Comparison of ENCODE assay signal across 20 cellular contexts in genomic region chr22:48099251-48099650, GRCh38.
DNase-seq lines count a peak whose midpoint lies in the region; TF ChIP-seq lines count a peak whose summit lies in the region.
"Had no signal": no experiment of that assay in that cellular context is flagged by ENCODE, and none has a peak within 500 bp of the region (broad histone marks: within the 10 kb centered on the region; RNA-seq: fewer than 3 reads in every experiment).

No MANE protein-coding gene starts in this region.

- H3K4me2 ChIP-seq in MM.1S (ENCODE audit: low read depth, low read length): peak overlapping the region; percentile 70

- TF ChIP-seq POLR2A in stomach (IDR thresholded peaks at IDR 0.05): no peak

- WGBS in endodermal cell (ENCODE audit: insufficient coverage in 1 of 2, insufficient read length in 1 of 2), 2 experiments: 90 to 96% methylated on average over 7 to 8 of the region's 8 CpGs
- WGBS in stomach, 5 donors: 71 to 94% (median 82%) methylated on average over 3 to 8 of the region's 8 CpGs

- peaks cover 16% of the 10 kb centered on the region for H3K27me3 Mint-ChIP-seq in activated CD4-positive, alpha-beta T cell treated with anti-CD3 and anti-CD28 coated beads, Interleukin-2, amount 10 ng/mL, durations not matched to agents 7 days and 5 days
- no peaks in the 10 kb centered on the region for H3K27me3 Mint-ChIP-seq in endodermal cell (ENCODE audit: insufficient read depth)

- H3K27ac ChIP-seq in MM.1S (ENCODE audit: low read length) (peak overlapping the region; percentile 99), endodermal cell (ENCODE audit: low read depth, low read length) (no peak overlapping the region), stomach (no peak overlapping the region)
- H3K27ac ChIP-seq: C4-2B, pancreas, transverse colon had no signal

- H3K4me1 ChIP-seq in MM.1S (ENCODE audit: low read length): peaks cover 68% of the 10 kb centered on the region
- H3K4me1 ChIP-seq in endodermal cell (ENCODE audit: control insufficient read depth, insufficient read depth, low read length): no peaks in the 10 kb centered on the region
- H3K4me1 ChIP-seq in stomach: peaks cover 0 to 4% (median 0%) of the 10 kb centered on the region in 4 donors
- H3K4me1 ChIP-seq: pancreas, transverse colon had no signal

- TF ChIP-seq CTCF in MM.1S (IDR thresholded peaks at IDR 0.05; ENCODE audit: low read length): no peak
- TF ChIP-seq CTCF in endodermal cell (conservative IDR thresholded peaks at IDR 0.05): no peak
- TF ChIP-seq CTCF in stomach (IDR thresholded peaks at IDR 0.05): no peak

- H3K9ac ChIP-seq in MM.1S (ENCODE audit: low read length) (peak overlapping the region; percentile 76), endodermal cell (ENCODE audit: extremely low read depth, low read length, poor library complexity, severe bottlenecking) (no peak overlapping the region)

- H3K9me3 ChIP-seq in MM.1S (replicated peaks; ENCODE audit: insufficient read depth, low read length): no peaks in the 10 kb centered on the region
- H3K9me3 ChIP-seq in endodermal cell (ENCODE audit: control insufficient read depth, low read length): no peaks in the 10 kb centered on the region
- no peaks in the 10 kb centered on the region for H3K9me3 ChIP-seq in stomach
- H3K9me3 ChIP-seq: pancreas, transverse colon had no signal

- H3K27ac Mint-ChIP-seq in activated CD4-positive, alpha-beta T cell treated with anti-CD3 and anti-CD28 coated beads, Interleukin-2, amount 10 ng/mL, durations not matched to agents 7 days and 5 days: peak overlapping the region; percentile 98
- no peak overlapping the region for H3K27ac Mint-ChIP-seq in endodermal cell

- no peak for DNase-seq in activated CD4-positive, alpha-beta T cell treated with anti-CD3 and anti-CD28 coated beads, Interleukin-2, amount 10 ng/mL, durations not matched to agents 7 days and 5 days
- DNase-seq in activated CD4-positive, alpha-beta T cell treated with anti-CD3 and anti-CD28 coated beads for 1 hour: no peak
- no peak for DNase-seq in MM.1S
- DNase-seq in endodermal cell: peak; percentile 36
- peak; percentile 20 for DNase-seq in stomach
- no peak for DNase-seq in H7
- no peak for DNase-seq in occipital lobe (lab: John Stamatoyannopoulos, UW)
- DNase-seq in NCI-H2196 (lab: John Stamatoyannopoulos, UW; ENCODE audit: unreplicated experiment): no peak
- DNase-seq: activated CD4-positive, alpha-beta T cell treated with anti-CD3 and anti-CD28 coated beads, Interleukin-2, amount 10 ng/mL, durations not matched to agents 24 days and 14 days; amniotic stem cell; central memory CD4-positive, alpha-beta T cell; DMS79; hypothalamus; KG1; NCI-H446 treated with DMSO at 0.1 percent for 48 hours; OCI-M1; pancreas; T-helper 9 cell; transverse colon had no signal

- H3F3A ChIP-seq in MM.1S (ENCODE audit: insufficient read depth, low read length): peaks cover 35% of the 10 kb centered on the region

- peaks cover 49% of the 10 kb centered on the region for H3K4me1 Mint-ChIP-seq in activated CD4-positive, alpha-beta T cell treated with anti-CD3 and anti-CD28 coated beads, Interleukin-2, amount 10 ng/mL, durations not matched to agents 7 days and 5 days
- H3K4me1 Mint-ChIP-seq in endodermal cell: no peaks in the 10 kb centered on the region

- no peak overlapping the region for H3K4me3 Mint-ChIP-seq in activated CD4-positive, alpha-beta T cell treated with anti-CD3 and anti-CD28 coated beads, Interleukin-2, amount 10 ng/mL, durations not matched to agents 7 days and 5 days
- H3K4me3 Mint-ChIP-seq in endodermal cell: no peak overlapping the region

- POLR2A ChIA-PET in activated CD4-positive, alpha-beta T cell treated with anti-CD3 and anti-CD28 coated beads, Interleukin-2, amount 10 ng/mL, durations not matched to agents 7 days and 5 days (lab: Charles Lee): interaction anchor here (0.6 kb wide), 1 partner anchor 1614 kb away, joined by 4 read pairs; no protein-coding TSS in a partner anchor

- no peak overlapping the region for H3K4me3 ChIP-seq in MM.1S (ENCODE audit: low read length)
- no peak overlapping the region for H3K4me3 ChIP-seq in endodermal cell (ENCODE audit: low read length)
- H3K4me3 ChIP-seq in stomach: no peak overlapping the region
- H3K4me3 ChIP-seq in H7 (ENCODE audit: insufficient read depth, low read depth, low read length): no peak overlapping the region
- H3K4me3 ChIP-seq: pancreas, transverse colon had no signal

- no peaks in the 10 kb centered on the region for H4K20me1 ChIP-seq in MM.1S (ENCODE audit: insufficient read depth, low read length)

- CTCF ChIA-PET in activated CD4-positive, alpha-beta T cell treated with anti-CD3 and anti-CD28 coated beads, Interleukin-2, amount 10 ng/mL, durations not matched to agents 7 days and 5 days (lab: Charles Lee): no interaction called here

- no peak for TF ChIP-seq EP300 in stomach (IDR thresholded peaks at IDR 0.05)

- peaks cover 7% of the 10 kb centered on the region for H3K36me3 Mint-ChIP-seq in activated CD4-positive, alpha-beta T cell treated with anti-CD3 and anti-CD28 coated beads, Interleukin-2, amount 10 ng/mL, durations not matched to agents 7 days and 5 days (ENCODE audit: low read depth)
- H3K36me3 Mint-ChIP-seq in endodermal cell (ENCODE audit: low read depth): no peaks in the 10 kb centered on the region

- intact Hi-C loops in stomach (cut with DNase I; ENCODE audit: low total_unique reads): no loop called here

- peak overlapping the region; percentile 74 for H2AFZ ChIP-seq in MM.1S (ENCODE audit: low read length)

- H3K36me3 ChIP-seq in MM.1S (replicated peaks; ENCODE audit: insufficient read depth, low read length): no peaks in the 10 kb centered on the region
- H3K36me3 ChIP-seq in endodermal cell (ENCODE audit: control insufficient read depth, insufficient read depth, low read length): no peaks in the 10 kb centered on the region
- no peaks in the 10 kb centered on the region for H3K36me3 ChIP-seq in stomach
- no peaks in the 10 kb centered on the region for H3K36me3 ChIP-seq in H7 (replicated peaks; ENCODE audit: control insufficient read depth, insufficient read depth, low read length)
- H3K36me3 ChIP-seq: pancreas, transverse colon had no signal

- peaks cover 13% of the 10 kb centered on the region for H3K9me3 Mint-ChIP-seq in activated CD4-positive, alpha-beta T cell treated with anti-CD3 and anti-CD28 coated beads, Interleukin-2, amount 10 ng/mL, durations not matched to agents 7 days and 5 days
- H3K9me3 Mint-ChIP-seq in endodermal cell: no peaks in the 10 kb centered on the region

- no peaks in the 10 kb centered on the region for H3K79me2 ChIP-seq in MM.1S (ENCODE audit: low read length)

- H3K9me2 ChIP-seq in MM.1S (replicated peaks; ENCODE audit: insufficient read depth, low read length): no peaks in the 10 kb centered on the region

- H3K27me3 ChIP-seq in MM.1S (replicated peaks; ENCODE audit: insufficient read depth, low read length): no peaks in the 10 kb centered on the region
- H3K27me3 ChIP-seq in endodermal cell (ENCODE audit: control insufficient read depth, insufficient read depth, low read length, poor library complexity, severe bottlenecking): no peaks in the 10 kb centered on the region
- peaks cover 0 to 69% (median 5%) of the 10 kb centered on the region in 3 donors for H3K27me3 ChIP-seq in stomach
- H3K27me3 ChIP-seq in H7 (ENCODE audit: control insufficient read depth, insufficient read depth, low read length): no peaks in the 10 kb centered on the region
- H3K27me3 ChIP-seq: pancreas had no signal

Comparison
In these comparisons a context has a peak if more than half of its experiments do, and no peak if none do; other contexts are left out.
1. DNase-seq: peak in endodermal cell (single experiment) and stomach (single experiment); none in activated CD4-positive, alpha-beta T cell treated with anti-CD3 and anti-CD28 coated beads, Interleukin-2, amount 10 ng/mL, durations not matched to agents 7 days and 5 days (single experiment), activated CD4-positive, alpha-beta T cell treated with anti-CD3 and anti-CD28 coated beads for 1 hour (single experiment), MM.1S (single experiment), H7 (single experiment), occipital lobe (single experiment) and NCI-H2196 (single experiment).